In the genomic region with DNA sequence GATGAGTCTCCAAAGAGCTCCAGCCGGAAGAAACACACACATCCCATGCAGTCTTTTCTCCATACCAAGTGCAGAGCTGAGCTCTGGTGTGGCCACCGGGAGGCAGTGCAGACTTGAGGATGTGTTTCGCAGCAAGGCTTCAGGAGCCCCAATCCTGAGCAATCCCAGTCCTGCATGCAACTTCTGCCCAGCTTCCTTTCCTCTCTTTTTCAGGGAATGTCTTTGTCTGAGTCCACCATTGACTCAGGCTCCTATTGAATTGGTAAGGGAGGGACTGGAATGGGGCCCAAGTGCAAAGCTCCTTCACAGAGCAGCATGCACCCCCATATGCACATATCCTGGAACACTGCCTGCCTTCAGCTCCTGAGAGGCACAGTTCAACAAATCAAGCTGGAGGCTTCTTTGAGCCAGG, we compare ENCODE assay signal across 1 cellular context.
TF ChIP-seq lines count a peak whose summit lies in the region.

No MANE protein-coding gene starts in this region.

TF ChIP-seq in HepG2, 621 proteins besides CTCF, POLR2A, EP300 and RAD21 (continued from another document and continues in another):
- TF ChIP-seq, protein P1, sequence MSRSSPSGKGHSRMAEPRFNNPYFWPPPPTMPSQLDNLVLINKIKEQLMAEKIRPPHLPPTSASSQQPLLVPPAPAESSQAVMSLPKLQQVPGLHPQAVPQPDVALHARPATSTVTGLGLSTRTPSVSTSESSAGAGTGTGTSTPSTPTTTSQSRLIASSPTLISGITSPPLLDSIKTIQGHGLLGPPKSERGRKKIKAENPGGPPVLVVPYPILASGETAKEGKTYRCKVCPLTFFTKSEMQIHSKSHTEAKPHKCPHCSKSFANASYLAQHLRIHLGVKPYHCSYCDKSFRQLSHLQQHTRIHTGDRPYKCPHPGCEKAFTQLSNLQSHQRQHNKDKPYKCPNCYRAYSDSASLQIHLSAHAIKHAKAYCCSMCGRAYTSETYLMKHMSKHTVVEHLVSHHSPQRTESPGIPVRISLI (CRISPR knock-in tag; IDR thresholded peaks at IDR 0.05; ENCODE audit: borderline replicate concordance), result peak; percentile 29; the same call in 1 of the 2 replicates
- TF ChIP-seq HOXA9 (CRISPR knock-in tag; IDR thresholded peaks at IDR 0.05; ENCODE audit: borderline replicate concordance) (no peak), IKZF4 (CRISPR knock-in tag; IDR thresholded peaks at IDR 0.05; ENCODE audit: borderline replicate concordance, low read depth, not compliant biosample characterization) (no peak), ZNF790 (CRISPR knock-in tag; IDR thresholded peaks at IDR 0.05; ENCODE audit: borderline replicate concordance) (no peak), EZH2 (conservative IDR thresholded peaks at IDR 0.05; ENCODE audit: low read depth, low read length) (no peak), ZNF607 (CRISPR knock-in tag; IDR thresholded peaks at IDR 0.05; ENCODE audit: borderline replicate concordance) (no peak), ZNF180 (CRISPR knock-in tag; IDR thresholded peaks at IDR 0.05; ENCODE audit: borderline replicate concordance, low read depth) (no peak), ZNF558 (CRISPR knock-in tag; IDR thresholded peaks at IDR 0.05; ENCODE audit: borderline replicate concordance) (no peak), SSRP1 (CRISPR knock-in tag; IDR thresholded peaks at IDR 0.05) (no peak), SALL2 (CRISPR knock-in tag; IDR thresholded peaks at IDR 0.05) (no peak), ZNF713 (CRISPR knock-in tag; IDR thresholded peaks at IDR 0.05) (no peak), ZNF451 (CRISPR knock-in tag; IDR thresholded peaks at IDR 0.05) (0 out of 2 replicates have a peak, but pooled peaks have one; percentile 65), RCOR2 (CRISPR knock-in tag; IDR thresholded peaks at IDR 0.05) (no peak), RBFOX2 (IDR thresholded peaks at IDR 0.05; ENCODE audit: low read depth, low read length) (no peak), FOXK2 (IDR thresholded peaks at IDR 0.05) (no peak), YY1 (IDR thresholded peaks at IDR 0.05; ENCODE audit: insufficient read depth, insufficient replicate concordance, low read depth, low read length) (no peak), RAD51 (IDR thresholded peaks at IDR 0.05; ENCODE audit: borderline replicate concordance) (no peak), ZNF577 (CRISPR knock-in tag; IDR thresholded peaks at IDR 0.05; ENCODE audit: borderline replicate concordance, low read depth) (no peak), TBL1XR1 (IDR thresholded peaks at IDR 0.05; ENCODE audit: borderline replicate concordance, low read length, partially characterized antibody) (no peak), MIER2 (CRISPR knock-in tag; IDR thresholded peaks at IDR 0.05) (0 out of 2 replicates have a peak, but pooled peaks have one; percentile 58), SOX5 (CRISPR knock-in tag; IDR thresholded peaks at IDR 0.05; ENCODE audit: borderline replicate concordance) (peak; percentile 39; the same call in 1 of the 2 replicates), ZNF224 (CRISPR knock-in tag; IDR thresholded peaks at IDR 0.05) (no peak), MTA3 (CRISPR knock-in tag; IDR thresholded peaks at IDR 0.05) (no peak), PAWR (CRISPR knock-in tag; IDR thresholded peaks at IDR 0.05; ENCODE audit: borderline replicate concordance) (no peak), ARHGAP35 (CRISPR knock-in tag; IDR thresholded peaks at IDR 0.05; ENCODE audit: borderline replicate concordance) (0 out of 2 replicates have a peak, but pooled peaks have one; percentile 46), HNRNPLL (IDR thresholded peaks at IDR 0.05; ENCODE audit: low read depth, low read length, poor library complexity, severe bottlenecking) (no peak), SRSF4 (IDR thresholded peaks at IDR 0.05; ENCODE audit: low read depth, low read length, poor library complexity, severe bottlenecking) (no peak), ZNF296 (CRISPR knock-in tag; conservative IDR thresholded peaks at IDR 0.05) (no peak), NR1H2 (CRISPR knock-in tag; IDR thresholded peaks at IDR 0.05; ENCODE audit: borderline replicate concordance, low read depth) (no peak), CBX5 (CRISPR knock-in tag; IDR thresholded peaks at IDR 0.05; ENCODE audit: borderline replicate concordance) (peak; percentile 30; the same call in 1 of the 2 replicates), BCL6 (CRISPR knock-in tag; IDR thresholded peaks at IDR 0.05) (peak; percentile 47; the same call in 1 of the 2 replicates), ZNF230 (CRISPR knock-in tag; IDR thresholded peaks at IDR 0.05) (no peak; the same call in 1 of the 2 replicates), SALL1 (CRISPR knock-in tag; IDR thresholded peaks at IDR 0.05) (peak; percentile 44; the same call in 1 of the 2 replicates), ZNF333 (CRISPR knock-in tag; IDR thresholded peaks at IDR 0.05; ENCODE audit: borderline replicate concordance) (no peak)
- TF ChIP-seq, protein P2, sequence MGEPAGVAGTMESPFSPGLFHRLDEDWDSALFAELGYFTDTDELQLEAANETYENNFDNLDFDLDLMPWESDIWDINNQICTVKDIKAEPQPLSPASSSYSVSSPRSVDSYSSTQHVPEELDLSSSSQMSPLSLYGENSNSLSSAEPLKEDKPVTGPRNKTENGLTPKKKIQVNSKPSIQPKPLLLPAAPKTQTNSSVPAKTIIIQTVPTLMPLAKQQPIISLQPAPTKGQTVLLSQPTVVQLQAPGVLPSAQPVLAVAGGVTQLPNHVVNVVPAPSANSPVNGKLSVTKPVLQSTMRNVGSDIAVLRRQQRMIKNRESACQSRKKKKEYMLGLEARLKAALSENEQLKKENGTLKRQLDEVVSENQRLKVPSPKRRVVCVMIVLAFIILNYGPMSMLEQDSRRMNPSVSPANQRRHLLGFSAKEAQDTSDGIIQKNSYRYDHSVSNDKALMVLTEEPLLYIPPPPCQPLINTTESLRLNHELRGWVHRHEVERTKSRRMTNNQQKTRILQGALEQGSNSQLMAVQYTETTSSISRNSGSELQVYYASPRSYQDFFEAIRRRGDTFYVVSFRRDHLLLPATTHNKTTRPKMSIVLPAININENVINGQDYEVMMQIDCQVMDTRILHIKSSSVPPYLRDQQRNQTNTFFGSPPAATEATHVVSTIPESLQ (CRISPR knock-in tag; conservative IDR thresholded peaks at IDR 0.05), result no peak
- TF ChIP-seq, protein P3, sequence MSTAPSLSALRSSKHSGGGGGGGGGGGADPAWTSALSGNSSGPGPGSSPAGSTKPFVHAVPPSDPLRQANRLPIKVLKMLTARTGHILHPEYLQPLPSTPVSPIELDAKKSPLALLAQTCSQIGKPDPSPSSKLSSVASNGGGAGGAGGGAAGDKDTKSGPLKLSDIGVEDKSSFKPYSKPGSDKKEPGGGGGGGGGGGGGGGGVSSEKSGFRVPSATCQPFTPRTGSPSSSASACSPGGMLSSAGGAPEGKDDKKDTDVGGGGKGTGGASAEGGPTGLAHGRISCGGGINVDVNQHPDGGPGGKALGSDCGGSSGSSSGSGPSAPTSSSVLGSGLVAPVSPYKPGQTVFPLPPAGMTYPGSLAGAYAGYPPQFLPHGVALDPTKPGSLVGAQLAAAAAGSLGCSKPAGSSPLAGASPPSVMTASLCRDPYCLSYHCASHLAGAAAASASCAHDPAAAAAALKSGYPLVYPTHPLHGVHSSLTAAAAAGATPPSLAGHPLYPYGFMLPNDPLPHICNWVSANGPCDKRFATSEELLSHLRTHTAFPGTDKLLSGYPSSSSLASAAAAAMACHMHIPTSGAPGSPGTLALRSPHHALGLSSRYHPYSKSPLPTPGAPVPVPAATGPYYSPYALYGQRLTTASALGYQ (CRISPR knock-in tag; IDR thresholded peaks at IDR 0.05), result no peak
- TF ChIP-seq, protein P4, sequence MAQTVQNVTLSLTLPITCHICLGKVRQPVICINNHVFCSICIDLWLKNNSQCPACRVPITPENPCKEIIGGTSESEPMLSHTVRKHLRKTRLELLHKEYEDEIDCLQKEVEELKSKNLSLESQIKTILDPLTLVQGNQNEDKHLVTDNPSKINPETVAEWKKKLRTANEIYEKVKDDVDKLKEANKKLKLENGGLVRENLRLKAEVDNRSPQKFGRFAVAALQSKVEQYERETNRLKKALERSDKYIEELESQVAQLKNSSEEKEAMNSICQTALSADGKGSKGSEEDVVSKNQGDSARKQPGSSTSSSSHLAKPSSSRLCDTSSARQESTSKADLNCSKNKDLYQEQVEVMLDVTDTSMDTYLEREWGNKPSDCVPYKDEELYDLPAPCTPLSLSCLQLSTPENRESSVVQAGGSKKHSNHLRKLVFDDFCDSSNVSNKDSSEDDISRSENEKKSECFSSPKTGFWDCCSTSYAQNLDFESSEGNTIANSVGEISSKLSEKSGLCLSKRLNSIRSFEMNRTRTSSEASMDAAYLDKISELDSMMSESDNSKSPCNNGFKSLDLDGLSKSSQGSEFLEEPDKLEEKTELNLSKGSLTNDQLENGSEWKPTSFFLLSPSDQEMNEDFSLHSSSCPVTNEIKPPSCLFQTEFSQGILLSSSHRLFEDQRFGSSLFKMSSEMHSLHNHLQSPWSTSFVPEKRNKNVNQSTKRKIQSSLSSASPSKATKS (CRISPR knock-in tag; IDR thresholded peaks at IDR 0.05), result no peak
- TF ChIP-seq, protein P5, sequence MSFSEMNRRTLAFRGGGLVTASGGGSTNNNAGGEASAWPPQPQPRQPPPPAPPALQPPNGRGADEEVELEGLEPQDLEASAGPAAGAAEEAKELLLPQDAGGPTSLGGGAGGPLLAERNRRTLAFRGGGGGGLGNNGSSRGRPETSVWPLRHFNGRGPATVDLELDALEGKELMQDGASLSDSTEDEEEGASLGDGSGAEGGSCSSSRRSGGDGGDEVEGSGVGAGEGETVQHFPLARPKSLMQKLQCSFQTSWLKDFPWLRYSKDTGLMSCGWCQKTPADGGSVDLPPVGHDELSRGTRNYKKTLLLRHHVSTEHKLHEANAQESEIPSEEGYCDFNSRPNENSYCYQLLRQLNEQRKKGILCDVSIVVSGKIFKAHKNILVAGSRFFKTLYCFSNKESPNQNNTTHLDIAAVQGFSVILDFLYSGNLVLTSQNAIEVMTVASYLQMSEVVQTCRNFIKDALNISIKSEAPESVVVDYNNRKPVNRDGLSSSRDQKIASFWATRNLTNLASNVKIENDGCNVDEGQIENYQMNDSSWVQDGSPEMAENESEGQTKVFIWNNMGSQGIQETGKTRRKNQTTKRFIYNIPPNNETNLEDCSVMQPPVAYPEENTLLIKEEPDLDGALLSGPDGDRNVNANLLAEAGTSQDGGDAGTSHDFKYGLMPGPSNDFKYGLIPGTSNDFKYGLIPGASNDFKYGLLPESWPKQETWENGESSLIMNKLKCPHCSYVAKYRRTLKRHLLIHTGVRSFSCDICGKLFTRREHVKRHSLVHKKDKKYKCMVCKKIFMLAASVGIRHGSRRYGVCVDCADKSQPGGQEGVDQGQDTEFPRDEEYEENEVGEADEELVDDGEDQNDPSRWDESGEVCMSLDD (CRISPR knock-in tag; IDR thresholded peaks at IDR 0.05; ENCODE audit: borderline replicate concordance), result no peak
- TF ChIP-seq, protein P6, sequence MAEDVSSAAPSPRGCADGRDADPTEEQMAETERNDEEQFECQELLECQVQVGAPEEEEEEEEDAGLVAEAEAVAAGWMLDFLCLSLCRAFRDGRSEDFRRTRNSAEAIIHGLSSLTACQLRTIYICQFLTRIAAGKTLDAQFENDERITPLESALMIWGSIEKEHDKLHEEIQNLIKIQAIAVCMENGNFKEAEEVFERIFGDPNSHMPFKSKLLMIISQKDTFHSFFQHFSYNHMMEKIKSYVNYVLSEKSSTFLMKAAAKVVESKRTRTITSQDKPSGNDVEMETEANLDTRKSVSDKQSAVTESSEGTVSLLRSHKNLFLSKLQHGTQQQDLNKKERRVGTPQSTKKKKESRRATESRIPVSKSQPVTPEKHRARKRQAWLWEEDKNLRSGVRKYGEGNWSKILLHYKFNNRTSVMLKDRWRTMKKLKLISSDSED (CRISPR knock-in tag; IDR thresholded peaks at IDR 0.05), result no peak
- TF ChIP-seq, protein P7, sequence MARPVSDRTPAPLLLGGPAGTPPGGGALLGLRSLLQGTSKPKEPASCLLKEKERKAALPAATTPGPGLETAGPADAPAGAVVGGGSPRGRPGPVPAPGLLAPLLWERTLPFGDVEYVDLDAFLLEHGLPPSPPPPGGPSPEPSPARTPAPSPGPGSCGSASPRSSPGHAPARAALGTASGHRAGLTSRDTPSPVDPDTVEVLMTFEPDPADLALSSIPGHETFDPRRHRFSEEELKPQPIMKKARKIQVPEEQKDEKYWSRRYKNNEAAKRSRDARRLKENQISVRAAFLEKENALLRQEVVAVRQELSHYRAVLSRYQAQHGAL (CRISPR knock-in tag; IDR thresholded peaks at IDR 0.05; ENCODE audit: not compliant biosample characterization), result no peak
- TF ChIP-seq, protein P8, sequence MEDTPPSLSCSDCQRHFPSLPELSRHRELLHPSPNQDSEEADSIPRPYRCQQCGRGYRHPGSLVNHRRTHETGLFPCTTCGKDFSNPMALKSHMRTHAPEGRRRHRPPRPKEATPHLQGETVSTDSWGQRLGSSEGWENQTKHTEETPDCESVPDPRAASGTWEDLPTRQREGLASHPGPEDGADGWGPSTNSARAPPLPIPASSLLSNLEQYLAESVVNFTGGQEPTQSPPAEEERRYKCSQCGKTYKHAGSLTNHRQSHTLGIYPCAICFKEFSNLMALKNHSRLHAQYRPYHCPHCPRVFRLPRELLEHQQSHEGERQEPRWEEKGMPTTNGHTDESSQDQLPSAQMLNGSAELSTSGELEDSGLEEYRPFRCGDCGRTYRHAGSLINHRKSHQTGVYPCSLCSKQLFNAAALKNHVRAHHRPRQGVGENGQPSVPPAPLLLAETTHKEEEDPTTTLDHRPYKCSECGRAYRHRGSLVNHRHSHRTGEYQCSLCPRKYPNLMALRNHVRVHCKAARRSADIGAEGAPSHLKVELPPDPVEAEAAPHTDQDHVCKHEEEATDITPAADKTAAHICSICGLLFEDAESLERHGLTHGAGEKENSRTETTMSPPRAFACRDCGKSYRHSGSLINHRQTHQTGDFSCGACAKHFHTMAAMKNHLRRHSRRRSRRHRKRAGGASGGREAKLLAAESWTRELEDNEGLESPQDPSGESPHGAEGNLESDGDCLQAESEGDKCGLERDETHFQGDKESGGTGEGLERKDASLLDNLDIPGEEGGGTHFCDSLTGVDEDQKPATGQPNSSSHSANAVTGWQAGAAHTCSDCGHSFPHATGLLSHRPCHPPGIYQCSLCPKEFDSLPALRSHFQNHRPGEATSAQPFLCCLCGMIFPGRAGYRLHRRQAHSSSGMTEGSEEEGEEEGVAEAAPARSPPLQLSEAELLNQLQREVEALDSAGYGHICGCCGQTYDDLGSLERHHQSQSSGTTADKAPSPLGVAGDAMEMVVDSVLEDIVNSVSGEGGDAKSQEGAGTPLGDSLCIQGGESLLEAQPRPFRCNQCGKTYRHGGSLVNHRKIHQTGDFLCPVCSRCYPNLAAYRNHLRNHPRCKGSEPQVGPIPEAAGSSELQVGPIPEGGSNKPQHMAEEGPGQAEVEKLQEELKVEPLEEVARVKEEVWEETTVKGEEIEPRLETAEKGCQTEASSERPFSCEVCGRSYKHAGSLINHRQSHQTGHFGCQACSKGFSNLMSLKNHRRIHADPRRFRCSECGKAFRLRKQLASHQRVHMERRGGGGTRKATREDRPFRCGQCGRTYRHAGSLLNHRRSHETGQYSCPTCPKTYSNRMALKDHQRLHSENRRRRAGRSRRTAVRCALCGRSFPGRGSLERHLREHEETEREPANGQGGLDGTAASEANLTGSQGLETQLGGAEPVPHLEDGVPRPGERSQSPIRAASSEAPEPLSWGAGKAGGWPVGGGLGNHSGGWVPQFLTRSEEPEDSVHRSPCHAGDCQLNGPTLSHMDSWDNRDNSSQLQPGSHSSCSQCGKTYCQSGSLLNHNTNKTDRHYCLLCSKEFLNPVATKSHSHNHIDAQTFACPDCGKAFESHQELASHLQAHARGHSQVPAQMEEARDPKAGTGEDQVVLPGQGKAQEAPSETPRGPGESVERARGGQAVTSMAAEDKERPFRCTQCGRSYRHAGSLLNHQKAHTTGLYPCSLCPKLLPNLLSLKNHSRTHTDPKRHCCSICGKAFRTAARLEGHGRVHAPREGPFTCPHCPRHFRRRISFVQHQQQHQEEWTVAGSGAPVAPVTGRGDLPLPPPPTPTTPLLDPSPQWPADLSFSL (CRISPR knock-in tag; IDR thresholded peaks at IDR 0.05), result no peak
